Comparison of ENCODE assay signal across 14 cellular contexts in genomic region chr5:150613991-150614650, GRCh38. TPM values are rescaled to one million over a fixed set of nuclear protein-coding genes. Genes with fewer than 3 reads are reported as not detected.
DNase-seq lines count a peak whose midpoint lies in the region; ATAC-seq, FAIRE-seq and TF ChIP-seq lines count a peak whose summit lies in the region.
"Had no signal": no experiment of that assay in that cellular context is flagged by ENCODE, and none has a peak within 500 bp of the region (broad histone marks: within the 10 kb centered on the region; RNA-seq: fewer than 3 reads in every experiment).

No MANE protein-coding gene starts in this region.

- no peak overlapping the region for H4K91ac ChIP-seq in trophoblast cell (ENCODE audit: low read depth, low read length)

- H4K12ac ChIP-seq in trophoblast cell (ENCODE audit: low read depth, low read length) = no peak overlapping the region

- WGBS in trophoblast cell (ENCODE audit: extremely low coverage, insufficient coverage, insufficient read length) = no CpG with 5 or more reads among the region's 9 CpGs

- H3K27ac ChIP-seq in foreskin keratinocyte (no peak overlapping the region), trophoblast cell (ENCODE audit: low read depth, low read length) (no peak overlapping the region)

- H3K79me1 ChIP-seq in trophoblast cell (ENCODE audit: low read length) = no peaks in the 10 kb centered on the region

- H3K4me1 ChIP-seq in foreskin keratinocyte (no peaks in the 10 kb centered on the region), trophoblast cell (ENCODE audit: control insufficient read depth in 1 of 2, insufficient read depth in 2 of 2, low read length in 2 of 2) (peaks cover 0 to 2% of the 10 kb centered on the region in 2 experiments)

- no peak overlapping the region for H3K4me2 ChIP-seq in trophoblast cell (ENCODE audit: low read length)

- H3K14ac ChIP-seq in trophoblast cell (ENCODE audit: low read length) = no peak overlapping the region

- no peak overlapping the region for H3K4me3 ChIP-seq in GM12864 (ENCODE audit: low read depth, low read length)
- H3K4me3 ChIP-seq in trophoblast cell (ENCODE audit: low read depth, low read length) = no peak overlapping the region
- H3K4me3 ChIP-seq: upper lobe of left lung had no signal

- peak; percentile 22 for TF ChIP-seq CTCF in GM12864 (IDR thresholded peaks at IDR 0.05; ENCODE audit: low read depth, low read length, missing control alignments)
- TF ChIP-seq CTCF in foreskin keratinocyte (conservative IDR thresholded peaks at IDR 0.05) = peak; percentile 23

- no peak overlapping the region for H4K8ac ChIP-seq in trophoblast cell (ENCODE audit: low read depth, low read length)

- H3K9me3 ChIP-seq in trophoblast cell (ENCODE audit: insufficient read depth, low read depth, low read length) = no peaks in the 10 kb centered on the region
- H3K9me3 ChIP-seq: upper lobe of left lung had no signal

- DNase-seq in GM12864 (ENCODE audit: low read depth) (no peak), OCI-M1 (lab: John Stamatoyannopoulos, UW) (peak; percentile 15), foreskin keratinocyte (no peak), trophoblast cell (no peak), GM19239 (ENCODE audit: insufficient read length, low spot score) (no peak)
- DNase-seq in effector CD4-positive, alpha-beta T cell = no peak
- no peak for DNase-seq in central memory CD4-positive, alpha-beta T cell
- DNase-seq: activated B cell treated with CpG ODN at 0.5 μM for 24 hours, cortex of kidney, NCI-H226, SHP77 treated with DMSO at 0.1 percent for 48 hours, upper lobe of left lung had no signal

- no peak overlapping the region for H2AK5ac ChIP-seq in trophoblast cell (ENCODE audit: low read length)

- H3K36me3 ChIP-seq in trophoblast cell (ENCODE audit: control insufficient read depth in 1 of 2, insufficient read depth in 2 of 2, low read length in 2 of 2) = no peaks in the 10 kb centered on the region
- H3K36me3 ChIP-seq: upper lobe of left lung had no signal

- H3K27me3 ChIP-seq in foreskin keratinocyte = peaks cover 6% of the 10 kb centered on the region
- H3K27me3 ChIP-seq in trophoblast cell (ENCODE audit: insufficient read depth, low read length) = no peaks in the 10 kb centered on the region
- H3K27me3 ChIP-seq: upper lobe of left lung had no signal

- FAIRE-seq in GM19239 (lab: Jason Lieb, UNC) = no peak

- H2BK120ac ChIP-seq in trophoblast cell (ENCODE audit: insufficient read depth, low read length, poor library complexity) = no peak overlapping the region

- no peak overlapping the region for H3K4ac ChIP-seq in trophoblast cell (ENCODE audit: low read depth, low read length)

- peaks cover 2% of the 10 kb centered on the region for H3K79me2 ChIP-seq in trophoblast cell (ENCODE audit: control insufficient read depth, insufficient read depth, low read length, poor library complexity)

- H3K9ac ChIP-seq in trophoblast cell (ENCODE audit: low read length) = no peak overlapping the region

- no peak for ATAC-seq in foreskin keratinocyte
- no peak for ATAC-seq in HG02588 (IDR thresholded peaks at IDR 0.05; ENCODE audit: unreplicated experiment)
- ATAC-seq: activated T-helper 17 cell treated with anti-CD3 and anti-CD28 coated beads, Interleukin-2, amount 50 U/mL, for 72 hours had no signal

- no peak overlapping the region for H2BK12ac ChIP-seq in trophoblast cell (ENCODE audit: low read length)

- H2BK5ac ChIP-seq in trophoblast cell (ENCODE audit: low read depth, low read length, poor library complexity) = no peak overlapping the region

- H3K23ac ChIP-seq in trophoblast cell (ENCODE audit: low read length) = no peak overlapping the region

- peak overlapping the region; percentile 17 for H2AFZ ChIP-seq in trophoblast cell (ENCODE audit: insufficient read depth, low read length, poor library complexity)

- H3K18ac ChIP-seq in trophoblast cell (ENCODE audit: low read length) = no peak overlapping the region

RNA-seq across cellular contexts. Expression of gene SYNPO, which starts 26.3 kb away (rescaled TPM):
- total RNA-seq in foreskin keratinocyte = 8.8 and 10.1 TPM in 2 replicates
- 6.9 and 7.0 TPM in 2 replicates for polyA plus RNA-seq in foreskin keratinocyte
- 52.3 and 58.9 TPM in 2 replicates for polyA plus RNA-seq in trophoblast cell (2013)

RNA-seq across cellular contexts. Expression of gene MYOZ3, which starts 46.9 kb away (rescaled TPM):
- total RNA-seq in foreskin keratinocyte = 0.34 and 0.53 TPM in 2 replicates
- 0.33 and 0.35 TPM in 2 replicates for polyA plus RNA-seq in foreskin keratinocyte
- polyA plus RNA-seq in trophoblast cell (2013) = 9.5 and 10.0 TPM in 2 replicates
